13 cellular contexts compared by ENCODE assay signal in the genomic region with DNA sequence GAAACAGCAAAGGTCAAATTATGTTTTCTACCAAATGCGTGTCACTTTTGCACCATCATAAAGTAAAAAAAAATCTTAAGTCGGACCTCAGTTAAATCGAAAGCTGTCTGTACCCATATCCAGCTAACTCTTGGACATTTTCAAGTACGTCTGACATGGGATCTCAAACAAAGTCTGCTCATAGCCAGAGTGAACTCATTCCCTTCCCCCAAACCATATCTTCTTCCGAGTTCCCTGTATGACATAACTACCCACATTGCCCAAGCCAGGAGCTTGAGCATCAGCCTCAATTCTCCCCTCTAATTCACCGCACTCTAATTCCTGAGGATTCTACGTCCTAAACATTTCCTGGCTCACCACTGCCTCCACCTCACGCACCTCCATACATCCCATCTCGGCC.
A peak's percentile ranks its signal among the peaks of the same experiment; 100 is the strongest.
DNase-seq lines count a peak whose midpoint lies in the region; ATAC-seq, FAIRE-seq and TF ChIP-seq lines count a peak whose summit lies in the region.
"Had no signal": no experiment of that assay in that cellular context is flagged by ENCODE, and none has a peak within 500 bp of the region (broad histone marks: within the 10 kb centered on the region; RNA-seq: fewer than 3 reads in every experiment).

No MANE protein-coding gene starts in this region.

- CTCF ChIA-PET in activated CD8-positive, alpha-beta memory T cell treated with anti-CD3 and anti-CD28 coated beads, Interleukin-2, amount 10 ng/mL, durations not matched to agents 7 days and 5 days (lab: Charles Lee): interaction anchor here (0.9 to 6.8 kb wide), 11 partner anchors 9 to 215 kb away, joined by 3 to 55 read pairs (median 8); no protein-coding TSS in a partner anchor
- CTCF ChIA-PET in Panc1 (lab: Charles Lee): interaction anchor here (2.9 to 3.4 kb wide), 2 partner anchors 17 to 102 kb away, joined by 11 to 19 read pairs; no protein-coding TSS in a partner anchor

- H3K4me3 ChIP-seq in Panc1 (ENCODE audit: low read depth in 2 of 2, low read length in 2 of 2) (no peak overlapping the region), smooth muscle cell (no peak overlapping the region), mucosa of descending colon (no peak overlapping the region), pancreas (no peak overlapping the region)
- H3K4me3 ChIP-seq: tibial artery had no signal

- no peaks in the 10 kb centered on the region for H3K36me3 Mint-ChIP-seq in activated CD8-positive, alpha-beta memory T cell treated with anti-CD3 and anti-CD28 coated beads, Interleukin-2, amount 10 ng/mL, durations not matched to agents 7 days and 5 days
- H3K36me3 Mint-ChIP-seq in central memory CD8-positive, alpha-beta T cell (ENCODE audit: insufficient read depth): peaks cover 12% of the 10 kb centered on the region
- H3K36me3 Mint-ChIP-seq: IgD-negative memory B cell had no signal

- no peak for ATAC-seq in activated CD8-positive, alpha-beta memory T cell treated with anti-CD3 and anti-CD28 coated beads, Interleukin-2, amount 10 ng/mL, durations not matched to agents 7 days and 5 days
- peak; percentile 26; the same call in 1 of the 2 replicates for ATAC-seq in Panc1
- no peak for ATAC-seq in central memory CD8-positive, alpha-beta T cell (replicated peaks; ENCODE audit: extremely low read depth, poor library complexity, severe bottlenecking)
- no peak for ATAC-seq in mucosa of descending colon
- ATAC-seq in pancreas: no peak

- BruUV-seq in Panc1 (replicated peaks; lab: Mats Ljungman, UMichigan): no TSS peak

- H3K79me2 ChIP-seq in smooth muscle cell (ENCODE audit: low read depth): no peaks in the 10 kb centered on the region

- no peaks in the 10 kb centered on the region for H3K27me3 Mint-ChIP-seq in activated CD8-positive, alpha-beta memory T cell treated with anti-CD3 and anti-CD28 coated beads, Interleukin-2, amount 10 ng/mL, durations not matched to agents 7 days and 5 days
- no peaks in the 10 kb centered on the region for H3K27me3 Mint-ChIP-seq in central memory CD8-positive, alpha-beta T cell

- H2AFZ ChIP-seq in smooth muscle cell (ENCODE audit: low read depth): no peak overlapping the region

- intact Hi-C loops in Panc1 (cut with micrococcal nuclease; ENCODE audit: unreplicated experiment): loop anchor here (2.0 to 5.0 kb wide), 2 partner anchors 101 to 211 kb away; no protein-coding TSS in a partner anchor
- intact Hi-C loops in mucosa of descending colon (cut with DNase I, micrococcal nuclease): no loop called here
- intact Hi-C loops in pancreas (cut with DNase I): no loop called here

- peaks cover 38% of the 10 kb centered on the region for H3K4me1 Mint-ChIP-seq in activated CD8-positive, alpha-beta memory T cell treated with anti-CD3 and anti-CD28 coated beads, Interleukin-2, amount 10 ng/mL, durations not matched to agents 7 days and 5 days
- peaks cover 19% of the 10 kb centered on the region for H3K4me1 Mint-ChIP-seq in central memory CD8-positive, alpha-beta T cell

- 62% methylated on average over 9 of the region's 9 CpGs for WGBS in smooth muscle cell (ENCODE audit: low lambda C conversion rate)
- 57% methylated on average over 9 of the region's 9 CpGs for WGBS in pancreas, 2 donors

- no peaks in the 10 kb centered on the region for H3K36me3 ChIP-seq in Panc1 (ENCODE audit: control insufficient read depth, insufficient read depth, low read length)
- no peaks in the 10 kb centered on the region for H3K36me3 ChIP-seq in smooth muscle cell (ENCODE audit: low read depth)
- H3K36me3 ChIP-seq in mucosa of descending colon (ENCODE audit: low read depth): no peaks in the 10 kb centered on the region
- no peaks in the 10 kb centered on the region for H3K36me3 ChIP-seq in pancreas
- H3K36me3 ChIP-seq: tibial artery had no signal

- TF ChIP-seq CTCF in Panc1 (IDR thresholded peaks at IDR 0.05) (no peak), smooth muscle cell (IDR thresholded peaks at IDR 0.05; ENCODE audit: borderline replicate concordance, insufficient read depth, poor library complexity, severe bottlenecking) (no peak), mucosa of descending colon (IDR thresholded peaks at IDR 0.05) (no peak), pancreas (IDR thresholded peaks at IDR 0.05) (no peak)

- H3K27ac ChIP-seq in Panc1 (ENCODE audit: low read length) (no peak overlapping the region), smooth muscle cell (ENCODE audit: low read depth) (peak overlapping the region; percentile 48), pancreas (no peak overlapping the region)
- H3K27ac ChIP-seq: tibial artery had no signal

- POLR2A ChIA-PET in Panc1 (lab: Charles Lee): no interaction called here

- H3K4me1 ChIP-seq in Panc1 (ENCODE audit: control insufficient read depth, insufficient read depth, low read length): no peaks in the 10 kb centered on the region
- H3K4me1 ChIP-seq in smooth muscle cell (ENCODE audit: low read depth): no peaks in the 10 kb centered on the region
- H3K4me1 ChIP-seq in mucosa of descending colon (ENCODE audit: low read depth): no peaks in the 10 kb centered on the region
- no peaks in the 10 kb centered on the region for H3K4me1 ChIP-seq in pancreas
- H3K4me1 ChIP-seq: tibial artery had no signal

- H3K9me3 ChIP-seq in Panc1 (ENCODE audit: control insufficient read depth, insufficient read depth, low read depth, low read length): no peaks in the 10 kb centered on the region
- H3K9me3 ChIP-seq in smooth muscle cell (replicated peaks; ENCODE audit: low read depth): no peaks in the 10 kb centered on the region
- no peaks in the 10 kb centered on the region for H3K9me3 ChIP-seq in mucosa of descending colon
- no peaks in the 10 kb centered on the region for H3K9me3 ChIP-seq in pancreas
- H3K9me3 ChIP-seq: tibial artery had no signal

- H3K9ac ChIP-seq in smooth muscle cell (ENCODE audit: low read depth): no peak overlapping the region

- H3K27me3 ChIP-seq in Panc1 (ENCODE audit: control insufficient read depth, insufficient read depth, low read length) (no peaks in the 10 kb centered on the region; the same call in 1 of the 2 replicates), smooth muscle cell (ENCODE audit: low read depth) (no peaks in the 10 kb centered on the region), pancreas (no peaks in the 10 kb centered on the region)
- H3K27me3 ChIP-seq: tibial artery had no signal

- H4K20me1 ChIP-seq in smooth muscle cell (ENCODE audit: low read depth): no peaks in the 10 kb centered on the region

- no peak for FAIRE-seq in pancreas (lab: Jason Lieb, UNC)

- no peaks in the 10 kb centered on the region for H3K9me3 Mint-ChIP-seq in activated CD8-positive, alpha-beta memory T cell treated with anti-CD3 and anti-CD28 coated beads, Interleukin-2, amount 10 ng/mL, durations not matched to agents 7 days and 5 days (ENCODE audit: low read depth)
- no peaks in the 10 kb centered on the region for H3K9me3 Mint-ChIP-seq in central memory CD8-positive, alpha-beta T cell
- H3K9me3 Mint-ChIP-seq: IgD-negative memory B cell had no signal

- peak overlapping the region; percentile 33 for H3K4me2 ChIP-seq in smooth muscle cell

- peak overlapping the region; percentile 97 for H3K27ac Mint-ChIP-seq in activated CD8-positive, alpha-beta memory T cell treated with anti-CD3 and anti-CD28 coated beads, Interleukin-2, amount 10 ng/mL, durations not matched to agents 7 days and 5 days
- peak overlapping the region; percentile 89 for H3K27ac Mint-ChIP-seq in central memory CD8-positive, alpha-beta T cell (ENCODE audit: low read depth)

- no peak for DNase-seq in activated CD8-positive, alpha-beta memory T cell treated with anti-CD3 and anti-CD28 coated beads, Interleukin-2, amount 10 ng/mL, durations not matched to agents 7 days and 5 days
- DNase-seq in activated CD8-positive, alpha-beta memory T cell treated with anti-CD3 and anti-CD28 coated beads for 24 hours: no peak
- no peak for DNase-seq in Panc1 (ENCODE audit: low read depth, low spot score)
- no peak for DNase-seq in central memory CD8-positive, alpha-beta T cell (ENCODE audit: low spot score in 2 of 2)
- DNase-seq in smooth muscle cell (lab: John Stamatoyannopoulos, UW; ENCODE audit: unreplicated experiment): no peak
- DNase-seq in mucosa of descending colon: no peak
- no peak for DNase-seq in pancreas
- no peak for DNase-seq in AG08396 (ENCODE audit: low spot score)
- DNase-seq: activated CD8-positive, alpha-beta memory T cell treated with anti-CD3 and anti-CD28 coated beads, Interleukin-2, amount 50 U/mL, for 4 hours; left ventricle myocardium superior; occipital lobe; tibial artery had no signal

- in situ Hi-C loops in Panc1 (cut with HindIII; ENCODE audit: low pct_unique_long_range_greater_than_20kb, low sequenced_read_pairs): no loop called here

- peak overlapping the region; percentile 77 for H3K4me3 Mint-ChIP-seq in activated CD8-positive, alpha-beta memory T cell treated with anti-CD3 and anti-CD28 coated beads, Interleukin-2, amount 10 ng/mL, durations not matched to agents 7 days and 5 days
- H3K4me3 Mint-ChIP-seq in central memory CD8-positive, alpha-beta T cell: peak overlapping the region; percentile 85

- no peaks in the 10 kb centered on the region for H3F3A ChIP-seq in smooth muscle cell (ENCODE audit: low read depth)
